8 cellular contexts compared by ENCODE assay signal in genomic region chr19:6238643-6239281, GRCh38. TPM values are rescaled to one million over a fixed set of nuclear protein-coding genes. Genes with fewer than 3 reads are reported as not detected.
A peak's percentile ranks its signal among the peaks of the same experiment; 100 is the strongest.
DNase-seq lines count a peak whose midpoint lies in the region; ATAC-seq and TF ChIP-seq lines count a peak whose summit lies in the region.

No MANE protein-coding gene starts in this region.

- H3K4me1 Mint-ChIP-seq in CD4-positive, CD25-positive, alpha-beta regulatory T cell = peaks cover 11 to 59% (median 28%) of the 10 kb centered on the region in 4 donors

- 40 to 41% methylated on average over 24 of the region's 24 CpGs for WGBS in esophagus, 2 donors

- intact Hi-C loops in left colon (cut with DNase I, micrococcal nuclease) = no loop called here

- peak overlapping the region; percentile 24 to 61 (median 46) for H3K4me3 Mint-ChIP-seq in CD4-positive, CD25-positive, alpha-beta regulatory T cell

- H3K27ac ChIP-seq in CD4-positive, CD25-positive, alpha-beta regulatory T cell (ENCODE audit: insufficient read depth, low read length, poor library complexity, severe bottlenecking) = peak overlapping the region; percentile 10
- H3K27ac ChIP-seq in esophagus (ENCODE audit: low read depth in 2 of 2, low read length in 1 of 2) = peak overlapping the region; percentile 90 to 95
- peak overlapping the region; percentile 86 for H3K27ac ChIP-seq in parathyroid adenoma

- H3K9ac ChIP-seq in NT2/D1 (ENCODE audit: insufficient read length, low read depth) (peak overlapping the region; percentile 16), parathyroid adenoma (no peak overlapping the region)

- no peak for ATAC-seq in CD4-positive, CD25-positive, alpha-beta regulatory T cell (ENCODE audit: low read depth in 2 of 2)
- ATAC-seq in left colon = no peak
- no peak for ATAC-seq in HG03460 (IDR thresholded peaks at IDR 0.05; ENCODE audit: unreplicated experiment)
- no peak for ATAC-seq in HG03439 (IDR thresholded peaks at IDR 0.05; ENCODE audit: unreplicated experiment)

- peaks cover 8% of the 10 kb centered on the region for H3K36me3 Mint-ChIP-seq in CD4-positive, CD25-positive, alpha-beta regulatory T cell

- TF ChIP-seq CTCF in parathyroid adenoma (IDR thresholded peaks at IDR 0.05) = no peak

- H3K4me1 ChIP-seq in CD4-positive, CD25-positive, alpha-beta regulatory T cell (ENCODE audit: control insufficient read depth, insufficient read depth, low read length, poor library complexity, severe bottlenecking) = peaks cover 30% of the 10 kb centered on the region
- peaks cover 26% of the 10 kb centered on the region for H3K4me1 ChIP-seq in NT2/D1 (ENCODE audit: insufficient read depth, insufficient read length)
- peaks cover 33 to 60% of the 10 kb centered on the region in 2 donors for H3K4me1 ChIP-seq in esophagus (ENCODE audit: control insufficient read depth in 2 of 2, insufficient read depth in 2 of 2, low read length in 1 of 2)
- peaks cover 56% of the 10 kb centered on the region for H3K4me1 ChIP-seq in parathyroid adenoma

- H2AFZ ChIP-seq in parathyroid adenoma = peak overlapping the region; percentile 30

- H3K27ac Mint-ChIP-seq in CD4-positive, CD25-positive, alpha-beta regulatory T cell = peak overlapping the region in 2 of 3 donors; percentile 60 to 76

- H3K9me3 ChIP-seq in CD4-positive, CD25-positive, alpha-beta regulatory T cell (ENCODE audit: control insufficient read depth in 2 of 2, low read length in 2 of 2) = no peaks in the 10 kb centered on the region
- H3K9me3 ChIP-seq in NT2/D1 (ENCODE audit: insufficient read depth, low read length) = no peaks in the 10 kb centered on the region
- no peaks in the 10 kb centered on the region for H3K9me3 ChIP-seq in esophagus (ENCODE audit: control insufficient read depth in 2 of 2, insufficient read depth in 1 of 2, low read depth in 1 of 2, low read length in 1 of 2)
- H3K9me3 ChIP-seq in parathyroid adenoma (ENCODE audit: control insufficient read depth, low read length) = no peaks in the 10 kb centered on the region

- no peak for DNase-seq in CD4-positive, CD25-positive, alpha-beta regulatory T cell
- DNase-seq in NT2/D1 (ENCODE audit: low read depth, low spot score) = no peak
- DNase-seq in left colon = no peak
- no peak for DNase-seq in COLO829 (ENCODE audit: low spot score)

- H3K27me3 ChIP-seq in CD4-positive, CD25-positive, alpha-beta regulatory T cell (ENCODE audit: control insufficient read depth, insufficient read depth, low read length) = no peaks in the 10 kb centered on the region
- no peaks in the 10 kb centered on the region for H3K27me3 ChIP-seq in NT2/D1 (ENCODE audit: insufficient read depth, insufficient read length)
- no peaks in the 10 kb centered on the region for H3K27me3 ChIP-seq in esophagus (ENCODE audit: control insufficient read depth in 1 of 2, insufficient read depth in 2 of 2, low read length in 2 of 2)
- H3K27me3 ChIP-seq in parathyroid adenoma (ENCODE audit: control insufficient read depth, insufficient read depth, low read length) = no peaks in the 10 kb centered on the region

- no peaks in the 10 kb centered on the region for H3K27me3 Mint-ChIP-seq in CD4-positive, CD25-positive, alpha-beta regulatory T cell

- H3K79me2 ChIP-seq in parathyroid adenoma = peaks cover 83% of the 10 kb centered on the region

- peak overlapping the region; percentile 10 for H3K4me2 ChIP-seq in parathyroid adenoma (ENCODE audit: low read length)

- no peaks in the 10 kb centered on the region for H3K36me3 ChIP-seq in CD4-positive, CD25-positive, alpha-beta regulatory T cell (ENCODE audit: control insufficient read depth, insufficient read depth, low read length)
- peaks cover 46% of the 10 kb centered on the region for H3K36me3 ChIP-seq in NT2/D1 (ENCODE audit: insufficient read depth, insufficient read length, low read length)
- no peaks in the 10 kb centered on the region for H3K36me3 ChIP-seq in esophagus (ENCODE audit: control insufficient read depth in 2 of 2, insufficient read depth in 2 of 2, low read length in 1 of 2)
- no peaks in the 10 kb centered on the region for H3K36me3 ChIP-seq in parathyroid adenoma (ENCODE audit: control insufficient read depth, insufficient read depth, low read length)

- H3K4me3 ChIP-seq in CD4-positive, CD25-positive, alpha-beta regulatory T cell (ENCODE audit: low read depth, low read length) = no peak overlapping the region
- H3K4me3 ChIP-seq in NT2/D1 (ENCODE audit: insufficient read length, low read depth) = no peak overlapping the region
- H3K4me3 ChIP-seq in esophagus (ENCODE audit: low read depth in 1 of 2, low read length in 2 of 2) = no peak overlapping the region
- no peak overlapping the region for H3K4me3 ChIP-seq in parathyroid adenoma (ENCODE audit: low read depth, low read length)

- no peaks in the 10 kb centered on the region for H3K9me3 Mint-ChIP-seq in CD4-positive, CD25-positive, alpha-beta regulatory T cell

RNA-seq across cellular contexts. Expression of gene MLLT1, which starts 41.0 kb away (rescaled TPM):
- total RNA-seq in CD4-positive, CD25-positive, alpha-beta regulatory T cell = 35.6 TPM
- polyA plus RNA-seq in CD4-positive, CD25-positive, alpha-beta regulatory T cell = under 1 TPM; 0.45 to 0.79 (median 0.58) TPM
- 10 to 100 TPM; 15.5 to 16.3 TPM for polyA plus RNA-seq in esophagus
- 10 to 100 TPM; 28.3 to 37.2 TPM for total RNA-seq in left colon

Comparison
In these comparisons a context has a peak if more than half of its experiments do, and no peak if none do; other contexts are left out.
1. H3K27ac ChIP-seq: peak in every context shown above with its lines; median percentile 92 in esophagus; 86 in parathyroid adenoma; 10 in CD4-positive, CD25-positive, alpha-beta regulatory T cell.